1 cellular context compared by ENCODE assay signal in the genomic region with DNA sequence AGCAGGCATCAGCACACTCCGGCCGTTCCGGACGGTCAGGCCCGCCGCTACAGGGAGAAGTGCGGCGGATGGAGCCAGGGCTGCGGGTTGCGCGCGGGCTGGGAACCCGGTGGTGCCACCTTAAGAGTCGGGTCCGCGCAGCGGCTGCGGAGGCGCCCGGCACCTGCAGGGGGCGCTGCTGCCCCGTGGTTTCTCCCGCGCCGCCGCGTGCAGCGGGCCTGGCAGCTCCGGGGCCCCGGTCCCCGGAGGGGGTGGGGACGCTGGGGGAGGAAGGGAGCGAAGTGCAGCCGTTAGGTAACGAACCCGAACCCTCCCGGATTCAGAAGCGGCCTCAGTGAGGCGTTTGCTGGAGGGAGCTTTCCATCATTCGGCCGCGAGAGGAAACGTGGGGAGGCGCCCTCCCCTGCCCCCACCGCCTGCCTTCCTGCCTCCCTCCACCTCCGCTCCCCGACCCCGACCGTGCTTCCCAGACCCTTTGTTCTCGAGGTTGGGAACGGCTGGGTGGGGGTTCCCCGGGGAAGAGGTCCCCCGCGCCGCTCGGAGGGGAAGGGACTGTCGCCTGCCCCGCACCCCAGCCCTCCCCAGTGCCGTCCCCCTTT.
TF ChIP-seq lines count a peak whose summit lies in the region.

No MANE protein-coding gene starts in this region.

TF ChIP-seq in HepG2, 621 proteins besides CTCF, POLR2A, EP300 and RAD21 (continued from another document and continues in another):
- TF ChIP-seq, protein P1, sequence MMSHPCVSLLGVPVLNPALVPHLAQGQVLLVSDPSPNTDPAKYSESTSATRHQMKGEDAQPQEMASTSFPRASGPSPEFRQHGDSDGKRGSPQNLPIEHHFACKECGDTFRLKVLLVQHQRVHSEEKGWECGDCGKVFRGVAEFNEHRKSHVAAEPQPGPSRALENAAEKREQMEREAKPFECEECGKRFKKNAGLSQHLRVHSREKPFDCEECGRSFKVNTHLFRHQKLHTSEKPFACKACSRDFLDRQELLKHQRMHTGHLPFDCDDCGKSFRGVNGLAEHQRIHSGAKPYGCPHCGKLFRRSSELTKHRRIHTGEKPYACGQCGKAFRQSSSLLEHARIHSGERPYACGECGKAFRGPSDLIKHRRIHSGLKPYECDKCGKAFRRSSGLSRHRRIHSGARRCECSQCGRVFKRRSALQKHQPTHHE (CRISPR knock-in tag; IDR thresholded peaks at IDR 0.05; ENCODE audit: borderline replicate concordance): peak; percentile 94
- no peak for TF ChIP-seq SP1 (IDR thresholded peaks at IDR 0.05)
- TF ChIP-seq SP1 (CRISPR knock-in tag; IDR thresholded peaks at IDR 0.05): peak; percentile 72
- TF ChIP-seq KLF13 (CRISPR knock-in tag; IDR thresholded peaks at IDR 0.05): no peak
- TF ChIP-seq HES4 (CRISPR knock-in tag; IDR thresholded peaks at IDR 0.05; ENCODE audit: borderline replicate concordance): peak; percentile 86; the same call in 1 of the 2 replicates
- TF ChIP-seq ZNF318 (CRISPR knock-in tag; IDR thresholded peaks at IDR 0.05): no peak; the same call in 1 of the 2 replicates
- TF ChIP-seq ZNF709 (CRISPR knock-in tag; IDR thresholded peaks at IDR 0.05): peak; percentile 96; the same call in 1 of the 2 replicates
- TF ChIP-seq EEA1 (CRISPR knock-in tag; IDR thresholded peaks at IDR 0.05; ENCODE audit: borderline replicate concordance): peak; percentile 85; the same call in 1 of the 2 replicates
- peak; percentile 59; the same call in 1 of the 2 replicates for TF ChIP-seq ZNF101 (CRISPR knock-in tag; IDR thresholded peaks at IDR 0.05; ENCODE audit: borderline replicate concordance, low read depth)
- TF ChIP-seq, protein P2, sequence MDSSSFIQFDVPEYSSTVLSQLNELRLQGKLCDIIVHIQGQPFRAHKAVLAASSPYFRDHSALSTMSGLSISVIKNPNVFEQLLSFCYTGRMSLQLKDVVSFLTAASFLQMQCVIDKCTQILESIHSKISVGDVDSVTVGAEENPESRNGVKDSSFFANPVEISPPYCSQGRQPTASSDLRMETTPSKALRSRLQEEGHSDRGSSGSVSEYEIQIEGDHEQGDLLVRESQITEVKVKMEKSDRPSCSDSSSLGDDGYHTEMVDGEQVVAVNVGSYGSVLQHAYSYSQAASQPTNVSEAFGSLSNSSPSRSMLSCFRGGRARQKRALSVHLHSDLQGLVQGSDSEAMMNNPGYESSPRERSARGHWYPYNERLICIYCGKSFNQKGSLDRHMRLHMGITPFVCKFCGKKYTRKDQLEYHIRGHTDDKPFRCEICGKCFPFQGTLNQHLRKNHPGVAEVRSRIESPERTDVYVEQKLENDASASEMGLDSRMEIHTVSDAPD (CRISPR knock-in tag; IDR thresholded peaks at IDR 0.05): peak; percentile 89
- peak; percentile 97 for TF ChIP-seq BRD4 (CRISPR knock-in tag; IDR thresholded peaks at IDR 0.05)
- TF ChIP-seq NCOA2 (CRISPR knock-in tag; IDR thresholded peaks at IDR 0.05): peak; percentile 88
- TF ChIP-seq ZBTB37 (CRISPR knock-in tag; IDR thresholded peaks at IDR 0.05): no peak
- peak; percentile 94 for TF ChIP-seq ZNF563 (CRISPR knock-in tag; IDR thresholded peaks at IDR 0.05)
- TF ChIP-seq RERE (CRISPR knock-in tag; IDR thresholded peaks at IDR 0.05; ENCODE audit: low read depth): peak; percentile 43; the same call in 1 of the 2 replicates
- TF ChIP-seq, protein P3, sequence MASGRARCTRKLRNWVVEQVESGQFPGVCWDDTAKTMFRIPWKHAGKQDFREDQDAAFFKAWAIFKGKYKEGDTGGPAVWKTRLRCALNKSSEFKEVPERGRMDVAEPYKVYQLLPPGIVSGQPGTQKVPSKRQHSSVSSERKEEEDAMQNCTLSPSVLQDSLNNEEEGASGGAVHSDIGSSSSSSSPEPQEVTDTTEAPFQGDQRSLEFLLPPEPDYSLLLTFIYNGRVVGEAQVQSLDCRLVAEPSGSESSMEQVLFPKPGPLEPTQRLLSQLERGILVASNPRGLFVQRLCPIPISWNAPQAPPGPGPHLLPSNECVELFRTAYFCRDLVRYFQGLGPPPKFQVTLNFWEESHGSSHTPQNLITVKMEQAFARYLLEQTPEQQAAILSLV (CRISPR knock-in tag; IDR thresholded peaks at IDR 0.05; ENCODE audit: borderline replicate concordance): peak; percentile 80; the same call in 1 of the 2 replicates
- TF ChIP-seq SIN3B (IDR thresholded peaks at IDR 0.05; ENCODE audit: low read length): peak; percentile 70
- TF ChIP-seq, protein P4, sequence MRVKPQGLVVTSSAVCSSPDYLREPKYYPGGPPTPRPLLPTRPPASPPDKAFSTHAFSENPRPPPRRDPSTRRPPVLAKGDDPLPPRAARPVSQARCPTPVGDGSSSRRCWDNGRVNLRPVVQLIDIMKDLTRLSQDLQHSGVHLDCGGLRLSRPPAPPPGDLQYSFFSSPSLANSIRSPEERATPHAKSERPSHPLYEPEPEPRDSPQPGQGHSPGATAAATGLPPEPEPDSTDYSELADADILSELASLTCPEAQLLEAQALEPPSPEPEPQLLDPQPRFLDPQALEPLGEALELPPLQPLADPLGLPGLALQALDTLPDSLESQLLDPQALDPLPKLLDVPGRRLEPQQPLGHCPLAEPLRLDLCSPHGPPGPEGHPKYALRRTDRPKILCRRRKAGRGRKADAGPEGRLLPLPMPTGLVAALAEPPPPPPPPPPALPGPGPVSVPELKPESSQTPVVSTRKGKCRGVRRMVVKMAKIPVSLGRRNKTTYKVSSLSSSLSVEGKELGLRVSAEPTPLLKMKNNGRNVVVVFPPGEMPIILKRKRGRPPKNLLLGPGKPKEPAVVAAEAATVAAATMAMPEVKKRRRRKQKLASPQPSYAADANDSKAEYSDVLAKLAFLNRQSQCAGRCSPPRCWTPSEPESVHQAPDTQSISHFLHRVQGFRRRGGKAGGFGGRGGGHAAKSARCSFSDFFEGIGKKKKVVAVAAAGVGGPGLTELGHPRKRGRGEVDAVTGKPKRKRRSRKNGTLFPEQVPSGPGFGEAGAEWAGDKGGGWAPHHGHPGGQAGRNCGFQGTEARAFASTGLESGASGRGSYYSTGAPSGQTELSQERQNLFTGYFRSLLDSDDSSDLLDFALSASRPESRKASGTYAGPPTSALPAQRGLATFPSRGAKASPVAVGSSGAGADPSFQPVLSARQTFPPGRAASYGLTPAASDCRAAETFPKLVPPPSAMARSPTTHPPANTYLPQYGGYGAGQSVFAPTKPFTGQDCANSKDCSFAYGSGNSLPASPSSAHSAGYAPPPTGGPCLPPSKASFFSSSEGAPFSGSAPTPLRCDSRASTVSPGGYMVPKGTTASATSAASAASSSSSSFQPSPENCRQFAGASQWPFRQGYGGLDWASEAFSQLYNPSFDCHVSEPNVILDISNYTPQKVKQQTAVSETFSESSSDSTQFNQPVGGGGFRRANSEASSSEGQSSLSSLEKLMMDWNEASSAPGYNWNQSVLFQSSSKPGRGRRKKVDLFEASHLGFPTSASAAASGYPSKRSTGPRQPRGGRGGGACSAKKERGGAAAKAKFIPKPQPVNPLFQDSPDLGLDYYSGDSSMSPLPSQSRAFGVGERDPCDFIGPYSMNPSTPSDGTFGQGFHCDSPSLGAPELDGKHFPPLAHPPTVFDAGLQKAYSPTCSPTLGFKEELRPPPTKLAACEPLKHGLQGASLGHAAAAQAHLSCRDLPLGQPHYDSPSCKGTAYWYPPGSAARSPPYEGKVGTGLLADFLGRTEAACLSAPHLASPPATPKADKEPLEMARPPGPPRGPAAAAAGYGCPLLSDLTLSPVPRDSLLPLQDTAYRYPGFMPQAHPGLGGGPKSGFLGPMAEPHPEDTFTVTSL (CRISPR knock-in tag; IDR thresholded peaks at IDR 0.05; ENCODE audit: borderline replicate concordance): peak; percentile 56; the same call in 1 of the 2 replicates
